Comparison of ENCODE assay signal across 8 cellular contexts in the genomic region with DNA sequence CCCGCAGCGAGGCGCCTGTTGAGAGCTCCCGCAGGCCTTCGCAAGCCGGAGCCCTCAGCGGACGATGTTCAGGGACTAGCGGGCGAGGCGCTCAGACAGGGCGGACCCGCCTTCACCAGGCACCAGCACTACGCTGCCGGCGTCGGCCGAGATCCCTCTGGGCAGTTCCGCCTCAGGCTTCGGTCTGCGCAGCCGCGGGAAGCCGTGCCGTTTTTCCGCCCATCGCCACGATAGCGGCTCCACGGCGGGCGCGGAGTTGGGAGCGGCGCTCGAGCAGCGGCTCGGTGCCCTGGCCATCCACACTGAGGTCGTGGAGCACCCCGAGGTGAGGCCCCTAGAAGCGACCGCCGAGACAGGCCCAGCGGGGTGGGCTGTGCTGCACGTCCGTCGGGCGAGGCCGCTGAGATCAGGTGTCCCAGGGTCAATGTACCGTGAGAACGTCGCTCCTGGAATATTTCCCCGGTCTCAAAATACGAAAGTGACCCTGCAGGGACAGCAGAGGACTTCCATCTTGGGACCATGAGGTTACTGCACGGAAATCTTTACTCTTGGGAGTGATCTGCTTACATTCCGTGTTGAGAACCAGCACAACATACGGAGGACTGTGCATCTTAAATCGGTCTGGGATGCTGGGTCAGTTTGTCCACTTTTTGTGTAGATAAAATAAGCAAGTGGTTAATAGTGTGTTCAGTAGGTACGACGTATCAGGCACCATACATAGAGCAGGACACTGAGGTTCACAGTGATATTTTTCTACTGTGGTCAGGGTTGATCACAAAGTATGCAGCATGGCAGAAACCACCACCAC. TPM values are rescaled to one million over a fixed set of nuclear protein-coding genes. Genes with fewer than 3 reads are reported as not detected.
DNase-seq lines count a peak whose midpoint lies in the region; ATAC-seq, FAIRE-seq and TF ChIP-seq lines count a peak whose summit lies in the region.

No MANE protein-coding gene starts in this region.

- H3K4me2 ChIP-seq in DOHH2 (ENCODE audit: low read length), result peak overlapping the region; percentile 71

- no peak for TF ChIP-seq CTCF in DOHH2 (IDR thresholded peaks at IDR 0.05; ENCODE audit: low read depth, low read length, poor library complexity, severe bottlenecking)

- peaks cover 5% of the 10 kb centered on the region; the same call in 1 of the 2 replicates for H3K79me2 ChIP-seq in DOHH2 (ENCODE audit: control insufficient read depth, low read length)

- H3K36me3 ChIP-seq in DOHH2 (ENCODE audit: control insufficient read depth, low read length), result peaks cover 4% of the 10 kb centered on the region; the same call in 1 of the 2 replicates
- H3K36me3 ChIP-seq in KOPT-K1 (ENCODE audit: insufficient read depth, low read length), result peaks cover 19% of the 10 kb centered on the region

- H3K9me2 ChIP-seq in DOHH2 (replicated peaks; ENCODE audit: control insufficient read depth, low read length), result no peaks in the 10 kb centered on the region

- peaks cover 14% of the 10 kb centered on the region for H3F3A ChIP-seq in DOHH2 (ENCODE audit: control insufficient read depth, insufficient read depth)

- peak overlapping the region; percentile 12; the same call in 1 of the 2 replicates for H3K27ac ChIP-seq in DOHH2 (ENCODE audit: low read depth, low read length)
- H3K27ac ChIP-seq in KOPT-K1 (ENCODE audit: low read depth, low read length, poor library complexity, severe bottlenecking), result peak overlapping the region; percentile 69

- no peaks in the 10 kb centered on the region for H4K20me1 ChIP-seq in DOHH2 (ENCODE audit: control insufficient read depth, insufficient read depth, low read depth, low read length)

- no peak for FAIRE-seq in frontal cortex (lab: Jason Lieb, UNC)

- DNase-seq in activated gamma-delta T cell treated with anti-CD3 and anti-CD28 coated beads, Interleukin-2, amount 50 U/mL, for 16 hours (ENCODE audit: low read depth), result peak; percentile 81
- peak; percentile 55 to 66 for DNase-seq in frontal cortex (ENCODE audit: low spot score in 2 of 2)
- DNase-seq in nucleus accumbens (lab: John Stamatoyannopoulos, UW), result peak in 54 of 56 donors; percentile 31 to 88 (median 68)
- DNase-seq in superior temporal gyrus (ENCODE audit: extremely low spot score), result peak; percentile 80

- ATAC-seq in GM21825 (IDR thresholded peaks at IDR 0.05; ENCODE audit: unreplicated experiment), result peak; percentile 98

- H3K4me3 ChIP-seq in DOHH2 (ENCODE audit: low read length), result peak overlapping the region; percentile 78

- H3K27me3 ChIP-seq in DOHH2 (ENCODE audit: control insufficient read depth, low read length), result no peaks in the 10 kb centered on the region

- H3K9me3 ChIP-seq in DOHH2 (ENCODE audit: control insufficient read depth, insufficient read depth, low read length) (no peaks in the 10 kb centered on the region), KOPT-K1 (ENCODE audit: insufficient read depth, low read length, poor library complexity, severe bottlenecking) (no peaks in the 10 kb centered on the region)

- peaks cover 22% of the 10 kb centered on the region for H3K4me1 ChIP-seq in DOHH2 (ENCODE audit: control insufficient read depth, low read length)

- TF ChIP-seq POLR2A in Raji (IDR thresholded peaks at IDR 0.05; ENCODE audit: insufficient read depth, low read depth, low read length), result peak; percentile 89

RNA-seq across cellular contexts. Expression of gene MTIF2, which starts 13.3 kb away (rescaled TPM):
- 29.8 TPM for total RNA-seq in frontal cortex

RNA-seq across cellular contexts. Expression of gene RPS27A, which starts 49.8 kb away (rescaled TPM):
- 726 TPM for total RNA-seq in frontal cortex

RNA-seq across cellular contexts. Expression of gene CLHC1, which starts 50.2 kb away (rescaled TPM):
- 48.1 TPM for total RNA-seq in frontal cortex

Comparison
In these comparisons a context has a peak if more than half of its experiments do, and no peak if none do; other contexts are left out.
1. Peak in every context shown above with its lines: DNase-seq, ATAC-seq, H3K4me3 ChIP-seq and H3K27ac ChIP-seq.